9 cellular contexts compared by ENCODE assay signal in the genomic region with DNA sequence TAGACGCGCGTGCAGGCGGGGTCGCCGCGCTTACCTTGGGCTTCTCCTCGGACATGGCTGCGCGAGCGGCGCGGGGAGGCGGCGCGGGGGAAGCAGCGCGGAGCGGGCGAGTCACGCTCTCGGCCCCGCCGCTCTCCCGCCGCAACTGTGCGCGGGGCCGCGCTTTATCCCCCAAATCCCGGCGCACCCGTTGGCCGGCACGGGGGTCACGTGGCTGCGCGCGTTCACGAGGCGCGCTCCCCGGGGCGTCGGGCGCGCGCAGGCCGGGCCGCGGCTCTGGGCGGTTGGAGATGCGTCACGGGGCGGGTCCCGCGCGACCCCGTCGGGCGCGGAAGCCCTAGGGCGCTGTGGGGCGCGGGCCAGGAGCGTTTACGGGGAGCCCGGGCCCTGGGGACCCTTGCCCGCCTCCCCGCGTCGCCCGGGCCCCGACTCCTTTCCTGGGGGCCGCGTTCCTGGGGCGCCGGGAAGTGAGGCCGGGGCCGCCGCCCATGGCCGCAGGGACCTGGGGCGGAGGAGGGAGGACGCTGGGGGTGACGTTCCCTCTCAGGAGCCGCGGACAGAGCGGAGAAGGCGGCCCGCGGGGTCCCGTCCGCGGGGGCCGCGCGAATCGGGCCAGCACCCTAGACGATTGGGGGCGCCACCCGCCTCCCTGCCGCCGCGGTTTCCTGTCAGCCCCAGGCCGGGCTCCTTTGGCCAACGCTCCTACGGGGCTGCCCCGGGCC. TPM values are rescaled to one million over a fixed set of nuclear protein-coding genes. Genes with fewer than 3 reads are reported as not detected.
DNase-seq lines count a peak whose midpoint lies in the region; ATAC-seq, FAIRE-seq and TF ChIP-seq lines count a peak whose summit lies in the region.
"Had no signal": no experiment of that assay in that cellular context is flagged by ENCODE, and none has a peak within 500 bp of the region (broad histone marks: within the 10 kb centered on the region; RNA-seq: fewer than 3 reads in every experiment).

A gene (minus strand): TSS at position 149 of the 722 bp plus-strand sequence. CDS start 94 bp downstream, at position 55.

- FAIRE-seq in small intestine (lab: Jason Lieb, UNC) = no peak
- FAIRE-seq: G401.6 had no signal

- DNase-seq in NCI-H1417 (lab: John Stamatoyannopoulos, UW) = peak; percentile 87 to 88 (median 87)
- no peak for DNase-seq in NCI-H1417 treated with DMSO at 0.1 percent for 48 hours (lab: John Stamatoyannopoulos, UW)
- DNase-seq in NCI-H1105 treated with DMSO at 0.1 percent for 48 hours (lab: John Stamatoyannopoulos, UW) = peak; percentile 55
- DNase-seq in mammary epithelial cell = peak; percentile 65
- DNase-seq in iPS-NIHi7 (ENCODE audit: extremely low spot score) = peak; percentile 90
- DNase-seq in small intestine = peak; percentile 84

- in situ Hi-C loops in mammary epithelial cell (cut with MboI; ENCODE audit: low sequenced_read_pairs in 2 of 2) = no loop called here

- peak within 1 kb of the TSS; percentile 91 for H2AFZ ChIP-seq in mammary epithelial cell (ENCODE audit: low read depth, low read length)

- H3K4me1 ChIP-seq in mammary epithelial cell (ENCODE audit: insufficient read depth, low read length) (peaks cover 5% of the 10 kb centered on the region), small intestine (ENCODE audit: control insufficient read depth in 2 of 2, insufficient read depth in 1 of 2, low read depth in 1 of 2, low read length in 1 of 2) (peaks cover 5 to 8% of the 10 kb centered on the region in 2 donors)

- TSS peak; percentile 25 for BruUV-seq in mammary epithelial cell (replicated peaks; lab: Mats Ljungman, UMichigan)

- H3K79me2 ChIP-seq in mammary epithelial cell (ENCODE audit: insufficient read depth, low read length) = peaks cover 43% of the 10 kb centered on the region

- H3K9me3 ChIP-seq in mammary epithelial cell (replicated peaks; ENCODE audit: insufficient read depth, low read length) = peaks cover 19% of the 10 kb centered on the region
- no peaks in the 10 kb centered on the region for H3K9me3 ChIP-seq in small intestine (ENCODE audit: control insufficient read depth, low read depth)

- intact Hi-C loops in mammary epithelial cell (cut with micrococcal nuclease) = loop anchor here (5.0 kb wide), 1 partner anchor 54 kb away; a partner anchor contains a TSS

- ATAC-seq in HG02571 (IDR thresholded peaks at IDR 0.05; ENCODE audit: unreplicated experiment) = peak; percentile 64

- WGBS in mammary epithelial cell (ENCODE audit: low coverage, missing lambda C conversion rate) = 2% methylated on average over 31 of the region's 108 CpGs
- 0 to 1% (median 1%) methylated on average over 29 to 108 of the region's 108 CpGs for WGBS in small intestine, 3 donors

- H3K4me3 ChIP-seq in WI38 (ENCODE audit: low read depth, low read length) = peak within 1 kb of the TSS; percentile 66
- peak within 1 kb of the TSS; percentile 68 to 80 (median 77) for H3K4me3 ChIP-seq in mammary epithelial cell (replicated peaks in 1 of 3; ENCODE audit: insufficient read depth in 1 of 3, low read depth in 2 of 3, low read length in 3 of 3)
- H3K4me3 ChIP-seq in small intestine (ENCODE audit: low read depth in 1 of 2, low read length in 2 of 2) = peak within 1 kb of the TSS; percentile 59 to 83

- CTCF ChIA-PET in mammary epithelial cell (lab: Charles Lee; ENCODE audit: low non-redundant PET) = no interaction called here

- H3K27me3 ChIP-seq in mammary epithelial cell (ENCODE audit: insufficient read depth, low read length) (no peaks in the 10 kb centered on the region), small intestine (ENCODE audit: control insufficient read depth in 2 of 2, insufficient read depth in 2 of 2, low read length in 2 of 2) (no peaks in the 10 kb centered on the region)

- TF ChIP-seq CTCF in WI38 (IDR thresholded peaks at IDR 0.05; ENCODE audit: low read depth, low read length) = no peak
- no peak for TF ChIP-seq CTCF in mammary epithelial cell (conservative IDR thresholded peaks at IDR 0.05 in 1 of 2, IDR thresholded peaks at IDR 0.05 in 1 of 2; ENCODE audit: extremely low read depth in 1 of 2, insufficient read depth in 1 of 2, low read depth in 1 of 2, low read length in 2 of 2)

- H3K9ac ChIP-seq in mammary epithelial cell (ENCODE audit: insufficient read depth, low read length) = peak within 1 kb of the TSS; percentile 31

- H3K27ac ChIP-seq in mammary epithelial cell (ENCODE audit: insufficient read depth, low read depth, low read length) (peak within 1 kb of the TSS; percentile 63), small intestine (ENCODE audit: low read depth in 1 of 2, low read length in 1 of 2) (peak within 1 kb of the TSS; percentile 88 to 92)

- peak within 1 kb of the TSS; percentile 90 for H3K4me2 ChIP-seq in mammary epithelial cell (ENCODE audit: insufficient read depth, low read depth, low read length)

- H3K36me3 ChIP-seq in mammary epithelial cell (ENCODE audit: insufficient read depth, low read length) = no peaks in the 10 kb centered on the region
- H3K36me3 ChIP-seq in small intestine (ENCODE audit: control insufficient read depth in 2 of 2, insufficient read depth in 2 of 2, low read length in 2 of 2) = peaks cover 0 to 5% of the 10 kb centered on the region in 2 donors

- dilution Hi-C loops in mammary epithelial cell (cut with HindIII; ENCODE audit: low sequenced_read_pairs) = no loop called here

- no peaks in the 10 kb centered on the region for H4K20me1 ChIP-seq in mammary epithelial cell (ENCODE audit: insufficient read depth, low read length)

RNA-seq across cellular contexts. Expression of the gene that starts here (rescaled TPM):
- total RNA-seq in mammary epithelial cell = 10 to 100 TPM; 58.1 to 58.8 TPM
- polyA plus RNA-seq in mammary epithelial cell = 89.6 TPM
- polyA minus RNA-seq in mammary epithelial cell = 52.9 TPM
- 10 to 100 TPM; 70.8 to 78.6 (median 76.0) TPM for polyA plus RNA-seq in small intestine
